ENCODE assay signal across 8 cellular contexts in genomic region chr15:39976291-39977274, GRCh38. TPM values are rescaled to one million over a fixed set of nuclear protein-coding genes. Genes with fewer than 3 reads are reported as not detected.
DNase-seq lines count a peak whose midpoint lies in the region; ATAC-seq and TF ChIP-seq lines count a peak whose summit lies in the region.

No MANE protein-coding gene starts in this region.

- peak overlapping the region; percentile 47 to 48 for H3K4me3 ChIP-seq in cardiac fibroblast (replicated peaks in 1 of 2; ENCODE audit: low read depth in 2 of 2, low read length in 2 of 2)
- peak overlapping the region; percentile 15; the same call in 1 of the 2 replicates for H3K4me3 ChIP-seq in iPS-18c (ENCODE audit: insufficient read depth, low read depth, low read length)
- H3K4me3 ChIP-seq in sigmoid colon = peak overlapping the region; percentile 43 to 68 (median 62)

- TF ChIP-seq POLR2A in sigmoid colon (IDR thresholded peaks at IDR 0.05) = no peak

- H3K27me3 ChIP-seq in sigmoid colon = no peaks in the 10 kb centered on the region

- H3K27ac ChIP-seq in sigmoid colon = peak overlapping the region; percentile 59 to 79 (median 78)

- TF ChIP-seq EP300 in sigmoid colon (IDR thresholded peaks at IDR 0.05) = no peak

- WGBS in sigmoid colon, 2 donors = 22 to 53% methylated on average over 69 of the region's 69 CpGs

- DNase-seq in ELF-1 (ENCODE audit: low read depth, low spot score) (peak; percentile 66), NCI-H510A treated with DMSO at 0.1 percent for 48 hours (lab: John Stamatoyannopoulos, UW) (peak; percentile 47), cardiac fibroblast (ENCODE audit: low read depth in 2 of 2) (peak; percentile 68 to 74), sigmoid colon (peak; percentile 82)

- peaks cover 0 to 30% (median 4%) of the 10 kb centered on the region in 4 donors for H3K36me3 ChIP-seq in sigmoid colon

- ATAC-seq in GM19452 (IDR thresholded peaks at IDR 0.05; ENCODE audit: unreplicated experiment) = no peak
- ATAC-seq in GM21390 (IDR thresholded peaks at IDR 0.05; ENCODE audit: unreplicated experiment) = no peak
- ATAC-seq in GM21723 (IDR thresholded peaks at IDR 0.05; ENCODE audit: unreplicated experiment) = no peak

- peak; percentile 50 for TF ChIP-seq CTCF in cardiac fibroblast (IDR thresholded peaks at IDR 0.05; ENCODE audit: low read depth, low read length)
- TF ChIP-seq CTCF in sigmoid colon (IDR thresholded peaks at IDR 0.05) = peak; percentile 41 to 66 (median 60)

- peaks cover 0 to 39% (median 17%) of the 10 kb centered on the region in 4 donors for H3K4me1 ChIP-seq in sigmoid colon

- intact Hi-C loops in sigmoid colon (cut with DNase I) = loop anchor here (5.0 kb wide), 3 partner anchors 54 to 289 kb away; partner anchors contain the start of gene GPR176

- no peaks in the 10 kb centered on the region for H3K9me3 ChIP-seq in iPS-18c (ENCODE audit: control insufficient read depth, insufficient read depth, low read length)
- no peaks in the 10 kb centered on the region for H3K9me3 ChIP-seq in sigmoid colon

RNA-seq across cellular contexts. Expression of gene EIF2AK4, which starts 42.7 kb away (rescaled TPM):
- 10 to 100 TPM; 25.0 to 46.5 (median 29.0) TPM for total RNA-seq in sigmoid colon
- 10 to 100 TPM; 16.2 to 23.1 (median 22.0) TPM for polyA plus RNA-seq in sigmoid colon

RNA-seq across cellular contexts. Expression of gene GPR176, which starts 56.5 kb away (rescaled TPM):
- total RNA-seq in sigmoid colon = 1 to 10 TPM; 3.1 to 7.9 (median 6.3) TPM
- polyA plus RNA-seq in sigmoid colon = 1 to 10 TPM in 1 of 3 donors, under 1 TPM in 2; 0.23 to 3.9 (median 0.60) TPM
